Comparison of ENCODE assay signal across 10 cellular contexts in the genomic region with DNA sequence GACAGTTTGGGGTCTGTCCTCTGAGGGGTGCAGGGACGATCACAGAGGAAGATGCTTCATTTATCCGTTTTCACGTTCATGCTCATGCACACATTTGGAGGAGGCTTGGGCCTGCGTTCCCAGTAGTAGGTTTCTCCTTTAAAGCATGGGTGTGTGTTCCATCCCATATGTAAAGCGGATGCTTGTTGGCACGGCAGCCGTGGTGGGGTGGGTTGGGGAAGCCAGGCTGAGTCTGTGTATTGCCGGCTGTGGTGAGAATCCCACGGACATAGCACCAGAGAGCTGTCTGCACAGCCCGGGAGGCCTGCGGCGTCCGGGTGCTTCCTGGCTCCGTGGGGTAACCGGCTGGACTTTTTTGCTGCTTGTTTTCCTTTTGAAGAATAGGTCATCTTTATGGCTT. TPM values are rescaled to one million over a fixed set of nuclear protein-coding genes. Genes with fewer than 3 reads are reported as not detected.
DNase-seq lines count a peak whose midpoint lies in the region; ATAC-seq, FAIRE-seq and TF ChIP-seq lines count a peak whose summit lies in the region.
"Had no signal": no experiment of that assay in that cellular context is flagged by ENCODE, and none has a peak within 500 bp of the region (broad histone marks: within the 10 kb centered on the region; RNA-seq: fewer than 3 reads in every experiment).

No MANE protein-coding gene starts in this region.

- no peaks in the 10 kb centered on the region for H3K36me3 ChIP-seq in Peyer's patch
- no peaks in the 10 kb centered on the region for H3K36me3 ChIP-seq in esophagus muscularis mucosa
- no peaks in the 10 kb centered on the region for H3K36me3 ChIP-seq in osteoblast (ENCODE audit: insufficient read depth, low read length)
- no peaks in the 10 kb centered on the region for H3K36me3 ChIP-seq in OCI-LY7 (ENCODE audit: insufficient read depth, low read length)
- no peaks in the 10 kb centered on the region for H3K36me3 ChIP-seq in small intestine (ENCODE audit: control insufficient read depth in 2 of 2, insufficient read depth in 2 of 2, low read length in 2 of 2)

- no peak for TF ChIP-seq POLR2A in Peyer's patch (IDR thresholded peaks at IDR 0.05)
- TF ChIP-seq POLR2A in esophagus muscularis mucosa (IDR thresholded peaks at IDR 0.05; ENCODE audit: low read depth): no peak

- H3K4me1 ChIP-seq in Peyer's patch (peaks cover 0 to 9% (median 0%) of the 10 kb centered on the region in 4 donors), esophagus muscularis mucosa (peaks cover 18 to 32% (median 23%) of the 10 kb centered on the region in 4 donors), osteoblast (ENCODE audit: insufficient read depth, low read length) (peaks cover 10% of the 10 kb centered on the region), OCI-LY7 (ENCODE audit: insufficient read depth, low read length, poor library complexity, severe bottlenecking) (no peaks in the 10 kb centered on the region), small intestine (ENCODE audit: control insufficient read depth in 2 of 2, insufficient read depth in 1 of 2, low read depth in 1 of 2, low read length in 1 of 2) (no peaks in the 10 kb centered on the region)

- H3K27ac ChIP-seq in Peyer's patch (peak overlapping the region in 1 of 4 donors; percentile 39), esophagus muscularis mucosa (replicated peaks in 1 of 4) (peak overlapping the region; percentile 81 to 92 (median 82)), osteoblast (ENCODE audit: low read depth, low read length) (peak overlapping the region; percentile 67), OCI-LY7 (ENCODE audit: low read depth, low read length, poor library complexity, severe bottlenecking) (no peak overlapping the region), small intestine (ENCODE audit: low read depth in 1 of 2, low read length in 1 of 2) (no peak overlapping the region)
- H3K27ac ChIP-seq: HL-60 had no signal

- H3K4me3 ChIP-seq in Peyer's patch (peak overlapping the region; percentile 21 to 46 (median 36)), esophagus muscularis mucosa (peak overlapping the region; percentile 55 to 61 (median 58)), osteoblast (ENCODE audit: insufficient read depth, low read length) (peak overlapping the region; percentile 73), OCI-LY7 (ENCODE audit: low read depth, low read length, poor library complexity, severe bottlenecking) (no peak overlapping the region), small intestine (ENCODE audit: low read depth in 1 of 2, low read length in 2 of 2) (no peak overlapping the region)

- TF ChIP-seq CTCF in Peyer's patch (IDR thresholded peaks at IDR 0.05) (no peak), esophagus muscularis mucosa (IDR thresholded peaks at IDR 0.05) (no peak), osteoblast (IDR thresholded peaks at IDR 0.05; ENCODE audit: extremely low read depth, low read depth, low read length) (no peak), OCI-LY7 (conservative IDR thresholded peaks at IDR 0.05; ENCODE audit: low read length) (no peak)

- H4K20me1 ChIP-seq in osteoblast (ENCODE audit: insufficient read depth, low read length): no peaks in the 10 kb centered on the region
- H4K20me1 ChIP-seq in OCI-LY7 (ENCODE audit: insufficient read depth, low read length): no peaks in the 10 kb centered on the region

- BruUV-seq in OCI-LY7 (replicated peaks; lab: Mats Ljungman, UMichigan): no TSS peak

- TF ChIP-seq EP300 in esophagus muscularis mucosa (IDR thresholded peaks at IDR 0.05): no peak

- no peaks in the 10 kb centered on the region for H3K9me2 ChIP-seq in OCI-LY7 (ENCODE audit: insufficient read depth, low read length)

- intact Hi-C loops in esophagus muscularis mucosa (cut with DNase I) (no loop called here), OCI-LY7 (cut with micrococcal nuclease; ENCODE audit: unreplicated experiment) (no loop called here)

- WGBS in esophagus muscularis mucosa: 44% methylated on average over 12 of the region's 15 CpGs
- WGBS in small intestine, 3 donors: 51 to 62% (median 55%) methylated on average over 15 of the region's 15 CpGs

- no peaks in the 10 kb centered on the region for H3K9me3 ChIP-seq in Peyer's patch
- H3K9me3 ChIP-seq in esophagus muscularis mucosa: no peaks in the 10 kb centered on the region
- no peaks in the 10 kb centered on the region for H3K9me3 ChIP-seq in osteoblast (ENCODE audit: low read depth, low read length)
- no peaks in the 10 kb centered on the region for H3K9me3 ChIP-seq in OCI-LY7 (ENCODE audit: low read length)
- no peaks in the 10 kb centered on the region for H3K9me3 ChIP-seq in small intestine (ENCODE audit: control insufficient read depth, low read depth)

- ATAC-seq in HG03565 (IDR thresholded peaks at IDR 0.05; ENCODE audit: unreplicated experiment): no peak

- POLR2A ChIA-PET in OCI-LY7 (lab: Charles Lee): no interaction called here

- H3K27me3 ChIP-seq in Peyer's patch: no peaks in the 10 kb centered on the region
- no peaks in the 10 kb centered on the region for H3K27me3 ChIP-seq in esophagus muscularis mucosa
- no peaks in the 10 kb centered on the region for H3K27me3 ChIP-seq in osteoblast (ENCODE audit: insufficient read depth, low read length)
- no peaks in the 10 kb centered on the region for H3K27me3 ChIP-seq in small intestine (ENCODE audit: control insufficient read depth in 2 of 2, insufficient read depth in 2 of 2, low read length in 2 of 2)

- peak; percentile 53 for DNase-seq in AG20443 (ENCODE audit: low spot score)
- DNase-seq in Peyer's patch: peak in 2 of 3 donors; percentile 27 to 40
- DNase-seq in esophagus muscularis mucosa (ENCODE audit: extremely low spot score): no peak
- DNase-seq in osteoblast (ENCODE audit: insufficient read length, low spot score, missing footprints): peak; percentile 78
- DNase-seq in NCI-H446 treated with DMSO at 0.1 percent for 48 hours (lab: John Stamatoyannopoulos, UW): no peak
- no peak for DNase-seq in OCI-LY7 (ENCODE audit: low spot score)
- DNase-seq in small intestine: no peak
- DNase-seq: T-helper 9 cell had no signal

- H3K79me2 ChIP-seq in osteoblast (ENCODE audit: insufficient read depth, low read length) (no peaks in the 10 kb centered on the region), OCI-LY7 (ENCODE audit: insufficient read depth, low read depth, low read length) (no peaks in the 10 kb centered on the region)

- H2AFZ ChIP-seq in osteoblast (ENCODE audit: low read length) (peak overlapping the region; percentile 95), OCI-LY7 (ENCODE audit: low read length) (no peak overlapping the region)

- no peak for FAIRE-seq in small intestine (lab: Jason Lieb, UNC)

- H3K4me2 ChIP-seq in osteoblast (ENCODE audit: insufficient read depth, low read length) (peak overlapping the region; percentile 88), OCI-LY7 (ENCODE audit: low read length) (no peak overlapping the region)

- CTCF ChIA-PET in OCI-LY7 (lab: Charles Lee; ENCODE audit: unreplicated experiment): no interaction called here

RNA-seq across cellular contexts. Expression of gene JAKMIP3, which starts 0.4 kb away (rescaled TPM):
- 1 to 10 TPM in 1 of 4 donors, under 1 TPM in 3; 0.18 to 2.5 (median 0.23) TPM for total RNA-seq in Peyer's patch
- 1 to 10 TPM in 2 of 4 donors, under 1 TPM in 2; 0.66 to 1.6 (median 0.97) TPM for total RNA-seq in esophagus muscularis mucosa
- total RNA-seq in osteoblast: 0.29 and 0.36 TPM in 2 replicates
- 0.15 and 0.54 TPM in 2 replicates for total RNA-seq in OCI-LY7 (2014; rRNA removed; shearing (Covaris generic))
- 0.89 and 1.1 TPM in 2 replicates for total RNA-seq in OCI-LY7 (2022)
- under 1 TPM in 1 of 3 donors, not detected in 2; 0.21 TPM for polyA plus RNA-seq in small intestine

Comparison
In these comparisons a context has a peak if more than half of its experiments do, and no peak if none do; other contexts are left out.
1. DNase-seq: peak in AG20443 (single experiment), Peyer's patch (2 of 3) and osteoblast (single experiment); none in esophagus muscularis mucosa (single experiment), NCI-H446 treated with DMSO at 0.1 percent for 48 hours (single experiment), OCI-LY7 (single experiment) and small intestine (single experiment).
2. H3K27ac ChIP-seq: peak in esophagus muscularis mucosa (4 of 4) and osteoblast (single experiment); none in OCI-LY7 (single experiment) and small intestine (0 of 2).
3. H3K4me3 ChIP-seq: peak in Peyer's patch (4 of 4), esophagus muscularis mucosa (4 of 4) and osteoblast (single experiment); none in OCI-LY7 (single experiment) and small intestine (0 of 2).